Comparison of ENCODE assay signal across 12 cellular contexts in the genomic region with DNA sequence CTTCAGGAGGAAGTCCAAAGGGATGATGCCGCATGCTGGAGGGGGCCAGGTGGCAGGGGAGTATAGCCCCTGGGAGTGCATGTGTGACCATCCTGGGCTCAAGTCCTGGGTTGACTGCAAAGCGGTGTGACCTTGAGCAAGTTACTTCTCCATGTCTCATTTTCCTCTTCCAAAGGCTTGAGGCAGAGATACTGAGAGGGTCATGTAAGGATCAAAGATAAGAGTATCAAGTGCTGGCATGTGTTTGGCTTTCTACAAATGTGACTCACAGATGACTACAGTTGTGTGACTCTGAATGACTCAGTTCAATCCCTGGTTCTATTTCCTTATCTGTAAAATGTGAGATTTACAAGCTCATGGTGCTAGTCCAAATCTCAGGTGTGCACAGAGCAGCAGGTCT. TPM values are rescaled to one million over a fixed set of nuclear protein-coding genes. Genes with fewer than 3 reads are reported as not detected.
DNase-seq lines count a peak whose midpoint lies in the region; ATAC-seq and TF ChIP-seq lines count a peak whose summit lies in the region.
"Had no signal": no experiment of that assay in that cellular context is flagged by ENCODE, and none has a peak within 500 bp of the region (broad histone marks: within the 10 kb centered on the region; RNA-seq: fewer than 3 reads in every experiment).

No MANE protein-coding gene starts in this region.

- H3K9me2 ChIP-seq in MM.1S (replicated peaks; ENCODE audit: insufficient read depth, low read length) = no peaks in the 10 kb centered on the region

- no peaks in the 10 kb centered on the region for H3K9me3 ChIP-seq in tibial nerve
- no peaks in the 10 kb centered on the region for H3K9me3 ChIP-seq in MM.1S (replicated peaks; ENCODE audit: insufficient read depth, low read length)

- H3K4me3 ChIP-seq in astrocyte of the spinal cord (ENCODE audit: low read depth, low read length) = no peak overlapping the region
- H3K4me3 ChIP-seq in tibial nerve = no peak overlapping the region
- H3K4me3 ChIP-seq in MM.1S (ENCODE audit: low read length) = no peak overlapping the region
- H3K4me3 ChIP-seq: neural progenitor cell had no signal

- H3K4me2 ChIP-seq in MM.1S (ENCODE audit: low read depth, low read length) = no peak overlapping the region
- H3K4me2 ChIP-seq: neural progenitor cell had no signal

- ATAC-seq in GM21737 (IDR thresholded peaks at IDR 0.05; ENCODE audit: unreplicated experiment) = no peak

- H3K36me3 ChIP-seq in tibial nerve (no peaks in the 10 kb centered on the region), MM.1S (replicated peaks; ENCODE audit: insufficient read depth, low read length) (no peaks in the 10 kb centered on the region)
- H3K36me3 ChIP-seq: neural progenitor cell had no signal

- no peak for TF ChIP-seq POLR2A in tibial nerve (IDR thresholded peaks at IDR 0.05)

- no peak overlapping the region for H2AFZ ChIP-seq in MM.1S (ENCODE audit: low read length)
- H2AFZ ChIP-seq: neural progenitor cell had no signal

- H3F3A ChIP-seq in MM.1S (ENCODE audit: insufficient read depth, low read length) = no peaks in the 10 kb centered on the region

- H3K9ac ChIP-seq in MM.1S (ENCODE audit: low read length) = no peak overlapping the region
- H3K9ac ChIP-seq: neural progenitor cell had no signal

- TF ChIP-seq CTCF in astrocyte of the spinal cord (IDR thresholded peaks at IDR 0.05; ENCODE audit: low read depth, low read length) = no peak
- TF ChIP-seq CTCF in tibial nerve (IDR thresholded peaks at IDR 0.05) = no peak
- TF ChIP-seq CTCF in MM.1S (IDR thresholded peaks at IDR 0.05; ENCODE audit: low read length) = no peak

- TF ChIP-seq EP300 in tibial nerve (IDR thresholded peaks at IDR 0.05) = no peak

- H3K79me2 ChIP-seq in MM.1S (ENCODE audit: low read length) = no peaks in the 10 kb centered on the region

- DNase-seq in AG08396 (ENCODE audit: low spot score) = peak; percentile 63
- peak; percentile 52 for DNase-seq in HS-27A (ENCODE audit: low read depth)
- peak; percentile 22 for DNase-seq in astrocyte of the spinal cord (ENCODE audit: low read depth, low spot score)
- DNase-seq in kidney glomerular epithelial cell (lab: John Stamatoyannopoulos, UW) = peak; percentile 79
- no peak for DNase-seq in tibial nerve (ENCODE audit: low spot score in 2 of 2)
- no peak for DNase-seq in stimulated activated CD4-positive, alpha-beta T cell treated with anti-CD3 and anti-CD28 coated beads, Interleukin-15, amount 100 ng/mL, for 24 hours
- DNase-seq in MM.1S = no peak
- DNase-seq: activated effector memory CD4-positive, alpha-beta T cell treated with Interleukin-2 at 50 U/mL for 16 hours; NCI-H146 had no signal

- H3K27ac ChIP-seq in tibial nerve = no peak overlapping the region
- H3K27ac ChIP-seq in MM.1S (ENCODE audit: low read length) = no peak overlapping the region
- H3K27ac ChIP-seq: neural progenitor cell had no signal

- no peaks in the 10 kb centered on the region for H4K20me1 ChIP-seq in MM.1S (ENCODE audit: insufficient read depth, low read length)

- peaks cover 0 to 4% (median 0%) of the 10 kb centered on the region in 4 donors for H3K4me1 ChIP-seq in tibial nerve
- no peaks in the 10 kb centered on the region for H3K4me1 ChIP-seq in MM.1S (ENCODE audit: low read length)
- H3K4me1 ChIP-seq: neural progenitor cell had no signal

- H3K27me3 ChIP-seq in tibial nerve (no peaks in the 10 kb centered on the region), MM.1S (replicated peaks; ENCODE audit: insufficient read depth, low read length) (no peaks in the 10 kb centered on the region)
- H3K27me3 ChIP-seq: neural progenitor cell had no signal

- 94 to 100% methylated on average over 2 of the region's 2 CpGs for WGBS in tibial nerve, 2 donors

- in situ Hi-C loops in astrocyte of the spinal cord (cut with HindIII; ENCODE audit: low sequenced_read_pairs) = no loop called here

RNA-seq across cellular contexts. Expression of gene PROK1, which starts 26.1 kb away (rescaled TPM):
- 1 to 10 TPM in 3 of 4 donors, not detected in 1; 1.2 to 6.9 (median 4.6) TPM for total RNA-seq in tibial nerve
- total RNA-seq: SK-MEL-5 had no signal

RNA-seq across cellular contexts. Expression of gene KCNA10, which starts 41.9 kb away (rescaled TPM):
- not detected for total RNA-seq in tibial nerve
- total RNA-seq: SK-MEL-5 had no signal

Comparison
In these comparisons a context has a peak if more than half of its experiments do, and no peak if none do; other contexts are left out.
1. DNase-seq: peak in AG08396 (single experiment), HS-27A (single experiment), astrocyte of the spinal cord (single experiment) and kidney glomerular epithelial cell (single experiment); none in tibial nerve (0 of 2), stimulated activated CD4-positive, alpha-beta T cell treated with anti-CD3 and anti-CD28 coated beads, Interleukin-15, amount 100 ng/mL, for 24 hours (single experiment) and MM.1S (single experiment).